ENCODE assay signal across 1 cellular context in the genomic region with DNA sequence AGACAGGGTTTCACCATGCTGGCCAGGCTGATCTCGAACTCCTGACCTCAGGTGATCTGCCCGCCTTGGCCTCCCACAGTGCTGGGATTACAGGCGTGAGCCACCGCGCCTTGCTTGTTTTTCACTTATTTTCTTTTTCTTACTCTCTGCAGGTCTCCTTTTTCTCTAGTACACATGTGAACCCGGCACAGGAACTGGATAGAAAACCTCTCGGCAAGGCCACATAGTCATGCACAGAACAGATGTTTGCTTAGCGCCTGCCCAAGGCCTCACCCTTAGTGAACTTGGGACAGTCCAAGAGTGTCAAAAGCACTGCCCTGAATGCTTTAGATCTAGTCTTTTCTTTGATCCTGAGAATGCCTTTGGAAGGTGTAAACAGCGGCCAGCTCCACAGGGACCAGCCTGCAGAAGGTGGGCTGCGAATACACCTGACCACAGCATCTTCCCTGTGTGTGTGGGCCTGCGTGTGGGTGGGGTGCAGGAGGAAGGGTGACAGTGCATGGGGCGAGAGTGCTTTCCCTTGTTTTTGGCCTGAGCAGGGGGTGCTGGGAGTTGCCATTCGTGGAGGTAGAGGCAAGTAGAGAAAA.
TF ChIP-seq lines count a peak whose summit lies in the region.

No MANE protein-coding gene starts in this region.

TF ChIP-seq in HepG2, 621 proteins besides CTCF, POLR2A, EP300 and RAD21 (continued from another document and continues in another):
- TF ChIP-seq ZNF609 (CRISPR knock-in tag; IDR thresholded peaks at IDR 0.05; ENCODE audit: borderline replicate concordance) (peak; percentile 97), HIVEP1 (CRISPR knock-in tag; IDR thresholded peaks at IDR 0.05) (no peak), GABPB1 (CRISPR knock-in tag; IDR thresholded peaks at IDR 0.05) (no peak; the same call in 1 of the 2 replicates), ZHX1 (CRISPR knock-in tag; IDR thresholded peaks at IDR 0.05; ENCODE audit: low read depth) (no peak; the same call in 1 of the 2 replicates), ZNF296 (CRISPR knock-in tag; conservative IDR thresholded peaks at IDR 0.05) (0 out of 2 replicates have a peak, but pooled peaks have one; percentile 56), ZNF350 (CRISPR knock-in tag; IDR thresholded peaks at IDR 0.05; ENCODE audit: borderline replicate concordance, low read depth) (peak; percentile 86), PRPF4 (IDR thresholded peaks at IDR 0.05; ENCODE audit: low read depth, low read length, poor library complexity, severe bottlenecking) (no peak), CCAR2 (optimal IDR thresholded peaks at IDR 0.05; ENCODE audit: low read depth, low read length) (no peak), ZSCAN29 (CRISPR knock-in tag; conservative IDR thresholded peaks at IDR 0.05) (peak; percentile 91), PBX2 (CRISPR knock-in tag; IDR thresholded peaks at IDR 0.05) (no peak), CEBPG (CRISPR knock-in tag; IDR thresholded peaks at IDR 0.05) (peak; percentile 65; the same call in 1 of the 2 replicates), ZNF207 (IDR thresholded peaks at IDR 0.05; ENCODE audit: borderline replicate concordance) (no peak), ZNF24 (IDR thresholded peaks at IDR 0.05) (no peak), MEIS2 (CRISPR knock-in tag; IDR thresholded peaks at IDR 0.05) (peak; percentile 79), ZNF33B (CRISPR knock-in tag; IDR thresholded peaks at IDR 0.05) (no peak), ZNF367 (CRISPR knock-in tag; IDR thresholded peaks at IDR 0.05; ENCODE audit: borderline replicate concordance) (no peak), PHB2 (IDR thresholded peaks at IDR 0.05; ENCODE audit: partially characterized antibody) (no peak), FOXM1 (CRISPR knock-in tag; IDR thresholded peaks at IDR 0.05) (no peak), ATF5 (CRISPR knock-in tag; IDR thresholded peaks at IDR 0.05; ENCODE audit: low read depth) (0 out of 2 replicates have a peak, but pooled peaks have one; percentile 51), ZNF614 (CRISPR knock-in tag; IDR thresholded peaks at IDR 0.05; ENCODE audit: borderline replicate concordance) (no peak; the same call in none of the 2 replicates), SNAI1 (CRISPR knock-in tag; IDR thresholded peaks at IDR 0.05; ENCODE audit: borderline replicate concordance) (0 out of 2 replicates have a peak, but pooled peaks have one; percentile 81), RORA (CRISPR knock-in tag; IDR thresholded peaks at IDR 0.05) (no peak), SRSF1 (optimal IDR thresholded peaks at IDR 0.05; ENCODE audit: low read depth, low read length) (no peak), KDM1A (CRISPR knock-in tag; IDR thresholded peaks at IDR 0.05) (peak; percentile 71), NCOR1 (IDR thresholded peaks at IDR 0.05; ENCODE audit: borderline replicate concordance, low read length) (peak; percentile 89; the same call in 1 of the 2 replicates), ZNF468 (CRISPR knock-in tag; IDR thresholded peaks at IDR 0.05) (no peak), ZNF660 (CRISPR knock-in tag; IDR thresholded peaks at IDR 0.05; ENCODE audit: borderline replicate concordance, low read depth) (no peak)
- TF ChIP-seq, protein P1, sequence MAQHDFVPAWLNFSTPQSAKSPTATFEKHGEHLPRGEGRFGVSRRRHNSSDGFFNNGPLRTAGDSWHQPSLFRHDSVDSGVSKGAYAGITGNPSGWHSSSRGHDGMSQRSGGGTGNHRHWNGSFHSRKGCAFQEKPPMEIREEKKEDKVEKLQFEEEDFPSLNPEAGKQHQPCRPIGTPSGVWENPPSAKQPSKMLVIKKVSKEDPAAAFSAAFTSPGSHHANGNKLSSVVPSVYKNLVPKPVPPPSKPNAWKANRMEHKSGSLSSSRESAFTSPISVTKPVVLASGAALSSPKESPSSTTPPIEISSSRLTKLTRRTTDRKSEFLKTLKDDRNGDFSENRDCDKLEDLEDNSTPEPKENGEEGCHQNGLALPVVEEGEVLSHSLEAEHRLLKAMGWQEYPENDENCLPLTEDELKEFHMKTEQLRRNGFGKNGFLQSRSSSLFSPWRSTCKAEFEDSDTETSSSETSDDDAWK (CRISPR knock-in tag; IDR thresholded peaks at IDR 0.05), result no peak
- TF ChIP-seq, protein P2, sequence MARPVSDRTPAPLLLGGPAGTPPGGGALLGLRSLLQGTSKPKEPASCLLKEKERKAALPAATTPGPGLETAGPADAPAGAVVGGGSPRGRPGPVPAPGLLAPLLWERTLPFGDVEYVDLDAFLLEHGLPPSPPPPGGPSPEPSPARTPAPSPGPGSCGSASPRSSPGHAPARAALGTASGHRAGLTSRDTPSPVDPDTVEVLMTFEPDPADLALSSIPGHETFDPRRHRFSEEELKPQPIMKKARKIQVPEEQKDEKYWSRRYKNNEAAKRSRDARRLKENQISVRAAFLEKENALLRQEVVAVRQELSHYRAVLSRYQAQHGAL (CRISPR knock-in tag; IDR thresholded peaks at IDR 0.05; ENCODE audit: not compliant biosample characterization), result no peak
- TF ChIP-seq, protein P3, sequence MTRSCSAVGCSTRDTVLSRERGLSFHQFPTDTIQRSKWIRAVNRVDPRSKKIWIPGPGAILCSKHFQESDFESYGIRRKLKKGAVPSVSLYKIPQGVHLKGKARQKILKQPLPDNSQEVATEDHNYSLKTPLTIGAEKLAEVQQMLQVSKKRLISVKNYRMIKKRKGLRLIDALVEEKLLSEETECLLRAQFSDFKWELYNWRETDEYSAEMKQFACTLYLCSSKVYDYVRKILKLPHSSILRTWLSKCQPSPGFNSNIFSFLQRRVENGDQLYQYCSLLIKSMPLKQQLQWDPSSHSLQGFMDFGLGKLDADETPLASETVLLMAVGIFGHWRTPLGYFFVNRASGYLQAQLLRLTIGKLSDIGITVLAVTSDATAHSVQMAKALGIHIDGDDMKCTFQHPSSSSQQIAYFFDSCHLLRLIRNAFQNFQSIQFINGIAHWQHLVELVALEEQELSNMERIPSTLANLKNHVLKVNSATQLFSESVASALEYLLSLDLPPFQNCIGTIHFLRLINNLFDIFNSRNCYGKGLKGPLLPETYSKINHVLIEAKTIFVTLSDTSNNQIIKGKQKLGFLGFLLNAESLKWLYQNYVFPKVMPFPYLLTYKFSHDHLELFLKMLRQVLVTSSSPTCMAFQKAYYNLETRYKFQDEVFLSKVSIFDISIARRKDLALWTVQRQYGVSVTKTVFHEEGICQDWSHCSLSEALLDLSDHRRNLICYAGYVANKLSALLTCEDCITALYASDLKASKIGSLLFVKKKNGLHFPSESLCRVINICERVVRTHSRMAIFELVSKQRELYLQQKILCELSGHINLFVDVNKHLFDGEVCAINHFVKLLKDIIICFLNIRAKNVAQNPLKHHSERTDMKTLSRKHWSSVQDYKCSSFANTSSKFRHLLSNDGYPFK (CRISPR knock-in tag; IDR thresholded peaks at IDR 0.05; ENCODE audit: borderline replicate concordance), result no peak
- TF ChIP-seq, protein P4, sequence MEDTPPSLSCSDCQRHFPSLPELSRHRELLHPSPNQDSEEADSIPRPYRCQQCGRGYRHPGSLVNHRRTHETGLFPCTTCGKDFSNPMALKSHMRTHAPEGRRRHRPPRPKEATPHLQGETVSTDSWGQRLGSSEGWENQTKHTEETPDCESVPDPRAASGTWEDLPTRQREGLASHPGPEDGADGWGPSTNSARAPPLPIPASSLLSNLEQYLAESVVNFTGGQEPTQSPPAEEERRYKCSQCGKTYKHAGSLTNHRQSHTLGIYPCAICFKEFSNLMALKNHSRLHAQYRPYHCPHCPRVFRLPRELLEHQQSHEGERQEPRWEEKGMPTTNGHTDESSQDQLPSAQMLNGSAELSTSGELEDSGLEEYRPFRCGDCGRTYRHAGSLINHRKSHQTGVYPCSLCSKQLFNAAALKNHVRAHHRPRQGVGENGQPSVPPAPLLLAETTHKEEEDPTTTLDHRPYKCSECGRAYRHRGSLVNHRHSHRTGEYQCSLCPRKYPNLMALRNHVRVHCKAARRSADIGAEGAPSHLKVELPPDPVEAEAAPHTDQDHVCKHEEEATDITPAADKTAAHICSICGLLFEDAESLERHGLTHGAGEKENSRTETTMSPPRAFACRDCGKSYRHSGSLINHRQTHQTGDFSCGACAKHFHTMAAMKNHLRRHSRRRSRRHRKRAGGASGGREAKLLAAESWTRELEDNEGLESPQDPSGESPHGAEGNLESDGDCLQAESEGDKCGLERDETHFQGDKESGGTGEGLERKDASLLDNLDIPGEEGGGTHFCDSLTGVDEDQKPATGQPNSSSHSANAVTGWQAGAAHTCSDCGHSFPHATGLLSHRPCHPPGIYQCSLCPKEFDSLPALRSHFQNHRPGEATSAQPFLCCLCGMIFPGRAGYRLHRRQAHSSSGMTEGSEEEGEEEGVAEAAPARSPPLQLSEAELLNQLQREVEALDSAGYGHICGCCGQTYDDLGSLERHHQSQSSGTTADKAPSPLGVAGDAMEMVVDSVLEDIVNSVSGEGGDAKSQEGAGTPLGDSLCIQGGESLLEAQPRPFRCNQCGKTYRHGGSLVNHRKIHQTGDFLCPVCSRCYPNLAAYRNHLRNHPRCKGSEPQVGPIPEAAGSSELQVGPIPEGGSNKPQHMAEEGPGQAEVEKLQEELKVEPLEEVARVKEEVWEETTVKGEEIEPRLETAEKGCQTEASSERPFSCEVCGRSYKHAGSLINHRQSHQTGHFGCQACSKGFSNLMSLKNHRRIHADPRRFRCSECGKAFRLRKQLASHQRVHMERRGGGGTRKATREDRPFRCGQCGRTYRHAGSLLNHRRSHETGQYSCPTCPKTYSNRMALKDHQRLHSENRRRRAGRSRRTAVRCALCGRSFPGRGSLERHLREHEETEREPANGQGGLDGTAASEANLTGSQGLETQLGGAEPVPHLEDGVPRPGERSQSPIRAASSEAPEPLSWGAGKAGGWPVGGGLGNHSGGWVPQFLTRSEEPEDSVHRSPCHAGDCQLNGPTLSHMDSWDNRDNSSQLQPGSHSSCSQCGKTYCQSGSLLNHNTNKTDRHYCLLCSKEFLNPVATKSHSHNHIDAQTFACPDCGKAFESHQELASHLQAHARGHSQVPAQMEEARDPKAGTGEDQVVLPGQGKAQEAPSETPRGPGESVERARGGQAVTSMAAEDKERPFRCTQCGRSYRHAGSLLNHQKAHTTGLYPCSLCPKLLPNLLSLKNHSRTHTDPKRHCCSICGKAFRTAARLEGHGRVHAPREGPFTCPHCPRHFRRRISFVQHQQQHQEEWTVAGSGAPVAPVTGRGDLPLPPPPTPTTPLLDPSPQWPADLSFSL (CRISPR knock-in tag; IDR thresholded peaks at IDR 0.05), result no peak
